1 cellular context compared by ENCODE assay signal in the genomic region with DNA sequence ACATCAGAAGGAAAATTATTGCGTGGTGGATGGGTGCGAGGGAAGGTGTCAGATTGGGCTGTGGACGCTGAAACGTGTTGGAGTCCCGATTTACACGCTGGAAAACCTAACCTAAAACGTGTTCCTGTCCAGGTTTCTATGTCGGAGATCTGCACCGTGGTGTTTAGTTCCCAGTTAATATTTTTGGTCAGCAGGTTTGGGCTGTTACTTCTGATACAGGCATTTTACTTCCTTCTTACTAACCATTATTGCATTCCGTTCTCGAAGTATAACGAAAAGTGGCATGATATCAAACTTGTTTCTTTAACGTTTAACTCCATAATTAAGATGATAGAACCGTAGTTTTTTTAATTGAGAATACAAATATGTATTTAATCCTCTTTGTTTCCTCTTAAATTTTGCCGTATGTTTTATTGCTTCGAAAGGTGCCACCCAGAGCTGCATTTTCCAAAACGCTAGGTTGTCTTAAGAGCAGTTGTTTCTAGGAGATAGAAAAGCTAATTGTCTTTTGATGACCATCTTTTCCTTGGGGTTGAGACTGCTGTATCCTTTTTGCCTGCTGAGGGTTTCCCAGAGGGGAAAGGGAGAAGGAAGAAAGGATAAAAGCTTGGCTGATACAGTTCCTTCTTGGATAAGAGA.
TF ChIP-seq lines count a peak whose summit lies in the region.

No MANE protein-coding gene starts in this region.

TF ChIP-seq in HCT116, 20 proteins besides CTCF, POLR2A, EP300 and RAD21 (continued from another document):
- TF ChIP-seq, protein P1, sequence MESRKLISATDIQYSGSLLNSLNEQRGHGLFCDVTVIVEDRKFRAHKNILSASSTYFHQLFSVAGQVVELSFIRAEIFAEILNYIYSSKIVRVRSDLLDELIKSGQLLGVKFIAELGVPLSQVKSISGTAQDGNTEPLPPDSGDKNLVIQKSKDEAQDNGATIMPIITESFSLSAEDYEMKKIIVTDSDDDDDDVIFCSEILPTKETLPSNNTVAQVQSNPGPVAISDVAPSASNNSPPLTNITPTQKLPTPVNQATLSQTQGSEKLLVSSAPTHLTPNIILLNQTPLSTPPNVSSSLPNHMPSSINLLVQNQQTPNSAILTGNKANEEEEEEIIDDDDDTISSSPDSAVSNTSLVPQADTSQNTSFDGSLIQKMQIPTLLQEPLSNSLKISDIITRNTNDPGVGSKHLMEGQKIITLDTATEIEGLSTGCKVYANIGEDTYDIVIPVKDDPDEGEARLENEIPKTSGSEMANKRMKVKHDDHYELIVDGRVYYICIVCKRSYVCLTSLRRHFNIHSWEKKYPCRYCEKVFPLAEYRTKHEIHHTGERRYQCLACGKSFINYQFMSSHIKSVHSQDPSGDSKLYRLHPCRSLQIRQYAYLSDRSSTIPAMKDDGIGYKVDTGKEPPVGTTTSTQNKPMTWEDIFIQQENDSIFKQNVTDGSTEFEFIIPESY (IDR thresholded peaks at IDR 0.05; ENCODE audit: extremely low read depth, insufficient replicate concordance, low read length): no peak
- TF ChIP-seq, protein P2, sequence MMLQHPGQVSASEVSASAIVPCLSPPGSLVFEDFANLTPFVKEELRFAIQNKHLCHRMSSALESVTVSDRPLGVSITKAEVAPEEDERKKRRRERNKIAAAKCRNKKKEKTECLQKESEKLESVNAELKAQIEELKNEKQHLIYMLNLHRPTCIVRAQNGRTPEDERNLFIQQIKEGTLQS (IDR thresholded peaks at IDR 0.05): no peak
- no peak for TF ChIP-seq FOSL1 (IDR thresholded peaks at IDR 0.05; ENCODE audit: low read depth)
- no peak for TF ChIP-seq POLR2AphosphoS5 (IDR thresholded peaks at IDR 0.05; ENCODE audit: low read depth, low read length)
- TF ChIP-seq EZH2phosphoT487 (IDR thresholded peaks at IDR 0.05; ENCODE audit: borderline replicate concordance): no peak
TF ChIP-seq in HCT116: peak in this region for 0.
